ENCODE assay signal across 16 cellular contexts in genomic region chr13:80038371-80038770, GRCh38.
DNase-seq lines count a peak whose midpoint lies in the region; ATAC-seq, FAIRE-seq and TF ChIP-seq lines count a peak whose summit lies in the region.
"Had no signal": no experiment of that assay in that cellular context is flagged by ENCODE, and none has a peak within 500 bp of the region (broad histone marks: within the 10 kb centered on the region; RNA-seq: fewer than 3 reads in every experiment).

No MANE protein-coding gene starts in this region.

- no peaks in the 10 kb centered on the region for H3K27me3 ChIP-seq in GM23248 (replicated peaks; ENCODE audit: insufficient read depth)
- peaks cover 16% of the 10 kb centered on the region; the same call in 1 of the 2 replicates for H3K27me3 ChIP-seq in OCI-LY3 (ENCODE audit: low read depth, low read length)
- no peaks in the 10 kb centered on the region for H3K27me3 ChIP-seq in endothelial cell of umbilical vein (ENCODE audit: control insufficient read depth in 2 of 2, insufficient read depth in 2 of 2, low read length in 2 of 2)
- H3K27me3 ChIP-seq in skeletal muscle satellite cell (ENCODE audit: control insufficient read depth, insufficient read depth, low read length), result no peaks in the 10 kb centered on the region

- H3K9me2 ChIP-seq in GM23248 (ENCODE audit: insufficient read depth), result no peaks in the 10 kb centered on the region; the same call in 1 of the 2 replicates

- intact Hi-C loops in endothelial cell of umbilical vein (cut with micrococcal nuclease), result loop anchor here (2.0 to 5.0 kb wide), 4 partner anchors 180 to 302 kb away; partner anchors contain the start of gene SPRY2

- no peak overlapping the region for H3K4me3 ChIP-seq in GM23248
- H3K4me3 ChIP-seq in OCI-LY3 (ENCODE audit: low read length), result no peak overlapping the region; the same call in 1 of the 2 replicates
- no peak overlapping the region for H3K4me3 ChIP-seq in endothelial cell of umbilical vein (replicated peaks in 1 of 3; ENCODE audit: insufficient read depth in 1 of 3, low read depth in 1 of 3, low read length in 3 of 3)
- no peak overlapping the region for H3K4me3 ChIP-seq in skeletal muscle satellite cell (ENCODE audit: low read length)

- H3K9ac ChIP-seq in GM23248 (no peak overlapping the region), OCI-LY3 (ENCODE audit: low read length) (no peak overlapping the region), endothelial cell of umbilical vein (replicated peaks; ENCODE audit: extremely low read depth, insufficient read depth, low read length) (no peak overlapping the region), skeletal muscle satellite cell (ENCODE audit: low read depth, low read length) (peak overlapping the region; percentile 45)

- H3K36me3 ChIP-seq in GM23248 (ENCODE audit: low read depth) (no peaks in the 10 kb centered on the region), OCI-LY3 (replicated peaks; ENCODE audit: low read depth, low read length) (no peaks in the 10 kb centered on the region), endothelial cell of umbilical vein (ENCODE audit: control insufficient read depth in 2 of 2, extremely low read depth in 1 of 2, insufficient read depth in 2 of 2, low read length in 2 of 2) (no peaks in the 10 kb centered on the region), skeletal muscle satellite cell (ENCODE audit: insufficient read depth, low read length) (no peaks in the 10 kb centered on the region)

- peaks cover 1% of the 10 kb centered on the region for H3K9me3 Mint-ChIP-seq in activated CD4-positive, alpha-beta T cell treated with anti-CD3 and anti-CD28 coated beads, Interleukin-2, amount 10 ng/mL, durations not matched to agents 7 days and 5 days

- H3F3A ChIP-seq in GM23248 (ENCODE audit: insufficient read depth), result peaks cover 35% of the 10 kb centered on the region

- H3K27ac ChIP-seq in GM23248, result peak overlapping the region; percentile 58; the same call in 1 of the 2 replicates
- H3K27ac ChIP-seq in OCI-LY3 (ENCODE audit: low read length), result no peak overlapping the region
- H3K27ac ChIP-seq in endothelial cell of umbilical vein (ENCODE audit: insufficient read depth, low read depth, low read length), result peak overlapping the region; percentile 77

- DNase-seq in GM23248 (no peak), endothelial cell of umbilical vein (ENCODE audit: low read depth, low spot score) (peak; percentile 35)
- no peak for DNase-seq in activated CD4-positive, alpha-beta T cell treated with anti-CD3 and anti-CD28 coated beads, Interleukin-2, amount 10 ng/mL, durations not matched to agents 7 days and 5 days
- DNase-seq: COR-L47, DMS53, NCI-H1048, NCI-H146, NCI-H2171, NCI-H510A, NCI-H82, SW 1271 had no signal

- CTCF ChIA-PET in endothelial cell of umbilical vein (lab: Charles Lee), result interaction anchor here (1.1 to 1.9 kb wide), 3 partner anchors 266 to 304 kb away, joined by 4 to 9 read pairs (median 4); partner anchors contain the start of gene SPRY2
- CTCF ChIA-PET in activated CD4-positive, alpha-beta T cell treated with anti-CD3 and anti-CD28 coated beads, Interleukin-2, amount 10 ng/mL, durations not matched to agents 7 days and 5 days (lab: Charles Lee), result no interaction called here

- no peaks in the 10 kb centered on the region for H4K20me1 ChIP-seq in GM23248 (ENCODE audit: insufficient read depth)
- H4K20me1 ChIP-seq in OCI-LY3 (ENCODE audit: insufficient read depth, low read length), result no peaks in the 10 kb centered on the region
- no peaks in the 10 kb centered on the region for H4K20me1 ChIP-seq in endothelial cell of umbilical vein (replicated peaks; ENCODE audit: control insufficient read depth, extremely low read depth, insufficient read depth, low read length)

- POLR2A ChIA-PET in endothelial cell of umbilical vein (lab: Charles Lee), result interaction anchor here (0.5 kb wide), 1 partner anchor 228 kb away, joined by 3 read pairs; no protein-coding TSS in a partner anchor
- POLR2A ChIA-PET in activated CD4-positive, alpha-beta T cell treated with anti-CD3 and anti-CD28 coated beads, Interleukin-2, amount 10 ng/mL, durations not matched to agents 7 days and 5 days (lab: Charles Lee), result no interaction called here

- BruUV-seq in endothelial cell of umbilical vein (replicated peaks; lab: Mats Ljungman, UMichigan), result no TSS peak

- dilution Hi-C loops in endothelial cell of umbilical vein (cut with MboI; ENCODE audit: extremely low pct_ligation_motif_present, low sequenced_read_pairs), result loop anchor here (25.0 kb wide), 1 partner anchor 299 kb away; the partner anchor contains the start of gene SPRY2

- no peak for FAIRE-seq in endothelial cell of umbilical vein (lab: Jason Lieb, UNC)
- FAIRE-seq: HTR-8/SVneo had no signal

- H3K27ac Mint-ChIP-seq in activated CD4-positive, alpha-beta T cell treated with anti-CD3 and anti-CD28 coated beads, Interleukin-2, amount 10 ng/mL, durations not matched to agents 7 days and 5 days, result no peak overlapping the region

- ATAC-seq in HG03439 (IDR thresholded peaks at IDR 0.05; ENCODE audit: unreplicated experiment), result no peak
- ATAC-seq in GM18867 (IDR thresholded peaks at IDR 0.05; ENCODE audit: unreplicated experiment), result no peak

- no peak overlapping the region for H2AFZ ChIP-seq in GM23248
- H2AFZ ChIP-seq in OCI-LY3 (ENCODE audit: low read depth, low read length), result no peak overlapping the region
- no peak overlapping the region for H2AFZ ChIP-seq in endothelial cell of umbilical vein (ENCODE audit: low read depth, low read length)

- H3K36me3 Mint-ChIP-seq in activated CD4-positive, alpha-beta T cell treated with anti-CD3 and anti-CD28 coated beads, Interleukin-2, amount 10 ng/mL, durations not matched to agents 7 days and 5 days (ENCODE audit: low read depth), result no peaks in the 10 kb centered on the region

- H3K4me1 ChIP-seq in GM23248 (ENCODE audit: insufficient read depth) (peaks cover 39% of the 10 kb centered on the region), OCI-LY3 (ENCODE audit: low read length) (peaks cover 32% of the 10 kb centered on the region), endothelial cell of umbilical vein (ENCODE audit: control insufficient read depth, extremely low read depth, insufficient read depth, low read length) (peaks cover 36% of the 10 kb centered on the region), skeletal muscle satellite cell (ENCODE audit: control insufficient read depth, insufficient read depth, low read length) (peaks cover 53% of the 10 kb centered on the region)

- no peaks in the 10 kb centered on the region for H3K4me1 Mint-ChIP-seq in activated CD4-positive, alpha-beta T cell treated with anti-CD3 and anti-CD28 coated beads, Interleukin-2, amount 10 ng/mL, durations not matched to agents 7 days and 5 days

- in situ Hi-C loops in GM23248 (cut with MboI), result no loop called here

- no peak overlapping the region for H3K4me3 Mint-ChIP-seq in activated CD4-positive, alpha-beta T cell treated with anti-CD3 and anti-CD28 coated beads, Interleukin-2, amount 10 ng/mL, durations not matched to agents 7 days and 5 days

- no peak for TF ChIP-seq CTCF in OCI-LY3 (IDR thresholded peaks at IDR 0.05; ENCODE audit: low read depth, low read length)
- TF ChIP-seq CTCF in endothelial cell of umbilical vein (IDR thresholded peaks at IDR 0.05; ENCODE audit: extremely low read depth in 1 of 2, insufficient read depth in 1 of 2, low read depth in 1 of 2, low read length in 2 of 2), result no peak

- H3K27me3 Mint-ChIP-seq in activated CD4-positive, alpha-beta T cell treated with anti-CD3 and anti-CD28 coated beads, Interleukin-2, amount 10 ng/mL, durations not matched to agents 7 days and 5 days, result no peaks in the 10 kb centered on the region

- no peak for TF ChIP-seq POLR2A in endothelial cell of umbilical vein (IDR thresholded peaks at IDR 0.05; ENCODE audit: low read depth, low read length)

- H3K79me2 ChIP-seq in GM23248 (ENCODE audit: insufficient read depth) (0 out of 2 replicates have a peak, but pooled peaks cover 6% of the 10 kb centered on the region), OCI-LY3 (ENCODE audit: low read length) (no peaks in the 10 kb centered on the region), endothelial cell of umbilical vein (ENCODE audit: control insufficient read depth, insufficient read depth, low read length) (no peaks in the 10 kb centered on the region)

- H3K9me1 ChIP-seq in endothelial cell of umbilical vein (replicated peaks; ENCODE audit: control insufficient read depth, extremely low read depth, insufficient read depth, low read length), result no peaks in the 10 kb centered on the region

- no peaks in the 10 kb centered on the region for H3K9me3 ChIP-seq in GM23248 (ENCODE audit: low read depth)
- no peaks in the 10 kb centered on the region for H3K9me3 ChIP-seq in OCI-LY3 (ENCODE audit: insufficient read depth, low read length)
- H3K9me3 ChIP-seq in endothelial cell of umbilical vein (replicated peaks; ENCODE audit: control insufficient read depth, insufficient read depth, low read length), result no peaks in the 10 kb centered on the region
- H3K9me3 ChIP-seq in skeletal muscle satellite cell (replicated peaks; ENCODE audit: low read length), result no peaks in the 10 kb centered on the region

- peak overlapping the region; percentile 11 for H3K4me2 ChIP-seq in GM23248 (ENCODE audit: unreplicated experiment)
- peak overlapping the region; percentile 63 for H3K4me2 ChIP-seq in OCI-LY3 (ENCODE audit: low read length)
- no peak overlapping the region for H3K4me2 ChIP-seq in endothelial cell of umbilical vein (ENCODE audit: insufficient read depth, low read length)
- H3K4me2 ChIP-seq in skeletal muscle satellite cell (ENCODE audit: low read length), result no peak overlapping the region

TF ChIP-seq in endothelial cell of umbilical vein, 7 proteins besides CTCF, POLR2A, EP300 and RAD21:
- TF ChIP-seq POLR2AphosphoS5 (IDR thresholded peaks at IDR 0.05; ENCODE audit: insufficient read depth, low read depth, low read length) (no peak), EZH2 (IDR thresholded peaks at IDR 0.05; ENCODE audit: borderline replicate concordance, low read depth, low read length, severe bottlenecking) (no peak), MAX (IDR thresholded peaks at IDR 0.05; ENCODE audit: insufficient read depth, insufficient read length) (no peak), MYC (IDR thresholded peaks at IDR 0.05; ENCODE audit: low read depth, low read length) (no peak), FOS (IDR thresholded peaks at IDR 0.05; ENCODE audit: borderline replicate concordance, insufficient read depth, low read length) (no peak), JUN (IDR thresholded peaks at IDR 0.05; ENCODE audit: borderline replicate concordance, insufficient read depth, insufficient read length, low read depth) (no peak), GATA2 (IDR thresholded peaks at IDR 0.05; ENCODE audit: insufficient read depth, insufficient read length, low read depth, low read length) (no peak)

Comparison
In these comparisons a context has a peak if more than half of its experiments do, and no peak if none do; other contexts are left out.
1. H3K4me2 ChIP-seq: peak in GM23248 (single experiment) and OCI-LY3 (single experiment); none in endothelial cell of umbilical vein (single experiment) and skeletal muscle satellite cell (single experiment).